In the genomic region with DNA sequence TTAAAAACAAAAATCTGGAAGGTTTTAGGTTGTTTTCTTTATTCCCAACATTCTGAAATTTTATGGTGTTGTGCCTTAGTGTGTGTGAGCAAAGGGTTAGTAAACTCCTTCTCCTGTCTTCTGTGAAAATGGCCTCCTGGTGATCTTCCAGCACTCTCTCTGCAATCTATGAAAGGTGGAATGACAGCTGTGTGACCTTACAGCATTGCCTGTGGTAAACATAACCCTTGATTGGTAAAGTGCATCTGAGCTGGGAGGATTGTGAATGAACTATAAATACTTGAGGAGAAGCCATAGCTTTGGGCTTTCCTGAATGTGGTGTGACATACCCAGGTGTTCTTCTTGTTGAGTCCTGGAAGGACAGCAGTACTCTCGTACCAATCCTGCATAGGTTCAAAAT, we compare ENCODE assay signal across 1 cellular context.
TF ChIP-seq lines count a peak whose summit lies in the region.

No MANE protein-coding gene starts in this region.

TF ChIP-seq in K562, 482 proteins besides CTCF, POLR2A, EP300 and RAD21:
- TF ChIP-seq NEUROD1 (IDR thresholded peaks at IDR 0.05; ENCODE audit: borderline replicate concordance, low read depth, low read length, partially characterized antibody) = no peak
- TF ChIP-seq TCF7 (IDR thresholded peaks at IDR 0.05; ENCODE audit: borderline replicate concordance) = no peak
- peak; percentile 47; the same call in 1 of the 2 replicates for TF ChIP-seq CBFA2T3 (IDR thresholded peaks at IDR 0.05)
